Comparison of ENCODE assay signal across 1 cellular context in the genomic region with DNA sequence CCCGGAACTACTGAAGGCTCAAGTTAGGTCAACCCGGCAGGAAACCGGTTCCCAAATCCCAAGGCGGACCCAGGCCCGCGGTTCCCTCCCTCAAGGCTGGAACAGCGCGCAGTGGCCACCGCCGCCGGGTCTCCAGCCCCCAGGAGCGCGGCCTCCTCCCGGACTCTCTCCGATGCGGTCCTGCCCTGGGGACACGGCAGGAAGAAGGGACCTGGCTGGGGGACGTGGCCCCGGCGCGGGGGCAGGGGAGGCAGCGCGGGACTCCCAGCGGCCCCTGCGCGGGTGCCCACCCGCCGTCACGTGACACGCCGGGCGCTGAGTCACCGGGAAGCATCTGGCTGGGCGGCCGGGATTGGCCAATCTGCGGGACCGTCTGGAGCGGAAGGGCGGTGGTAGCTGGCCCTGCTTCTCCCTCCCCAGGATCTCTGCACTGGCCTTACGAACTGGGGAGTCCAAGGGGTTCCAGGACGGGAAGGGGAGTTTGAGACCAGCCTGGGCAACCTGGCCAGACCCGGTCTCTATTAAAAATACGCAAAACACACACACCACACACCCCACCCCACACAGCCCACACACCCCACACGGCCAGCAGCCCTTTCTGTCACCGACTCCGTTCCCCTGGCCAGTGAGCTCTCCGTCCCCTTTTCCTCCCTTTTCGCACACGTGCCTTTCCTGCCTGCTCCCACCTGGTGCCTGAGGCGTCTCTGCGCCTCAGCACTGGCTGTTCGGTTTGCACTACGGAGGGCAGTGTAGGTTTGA.
TF ChIP-seq lines count a peak whose summit lies in the region.

No MANE protein-coding gene starts in this region.

TF ChIP-seq in WTC11, 78 proteins besides CTCF, POLR2A, EP300 and RAD21 (continued from another document and continues in another):
- TF ChIP-seq GABPB1 (CRISPR knock-in tag; IDR thresholded peaks at IDR 0.05) (0 out of 2 replicates have a peak, but pooled peaks have one; percentile 64), MXD4 (CRISPR knock-in tag; IDR thresholded peaks at IDR 0.05; ENCODE audit: borderline replicate concordance) (no peak), TP53 (CRISPR knock-in tag; IDR thresholded peaks at IDR 0.05) (no peak), FOXP1 (CRISPR knock-in tag; IDR thresholded peaks at IDR 0.05; ENCODE audit: borderline replicate concordance) (no peak; the same call in 1 of the 2 replicates), ZBTB21 (CRISPR knock-in tag; IDR thresholded peaks at IDR 0.05; ENCODE audit: borderline replicate concordance) (no peak), ATF6 (CRISPR knock-in tag; IDR thresholded peaks at IDR 0.05) (no peak), NFE2L1 (CRISPR knock-in tag; IDR thresholded peaks at IDR 0.05) (peak; percentile 62; the same call in 1 of the 2 replicates), ZSCAN18 (CRISPR knock-in tag; IDR thresholded peaks at IDR 0.05) (no peak), RELA (CRISPR knock-in tag; IDR thresholded peaks at IDR 0.05; ENCODE audit: borderline replicate concordance) (no peak), E2F1 (CRISPR knock-in tag; IDR thresholded peaks at IDR 0.05) (peak; percentile 19; the same call in 1 of the 2 replicates), ZNF396 (CRISPR knock-in tag; IDR thresholded peaks at IDR 0.05; ENCODE audit: borderline replicate concordance) (no peak), CREM (CRISPR knock-in tag; IDR thresholded peaks at IDR 0.05) (no peak), TEAD1 (CRISPR knock-in tag; IDR thresholded peaks at IDR 0.05) (no peak), IRF2 (CRISPR knock-in tag; IDR thresholded peaks at IDR 0.05; ENCODE audit: borderline replicate concordance, low read depth) (no peak), HMGXB4 (CRISPR knock-in tag; IDR thresholded peaks at IDR 0.05) (peak; percentile 62; the same call in 1 of the 2 replicates), EMX1 (CRISPR knock-in tag; IDR thresholded peaks at IDR 0.05) (no peak), RORB (CRISPR knock-in tag; IDR thresholded peaks at IDR 0.05) (no peak), ZNF121 (CRISPR knock-in tag; IDR thresholded peaks at IDR 0.05) (no peak; the same call in 1 of the 2 replicates), FOXJ3 (CRISPR knock-in tag; IDR thresholded peaks at IDR 0.05; ENCODE audit: borderline replicate concordance) (no peak)
- TF ChIP-seq, protein P1, sequence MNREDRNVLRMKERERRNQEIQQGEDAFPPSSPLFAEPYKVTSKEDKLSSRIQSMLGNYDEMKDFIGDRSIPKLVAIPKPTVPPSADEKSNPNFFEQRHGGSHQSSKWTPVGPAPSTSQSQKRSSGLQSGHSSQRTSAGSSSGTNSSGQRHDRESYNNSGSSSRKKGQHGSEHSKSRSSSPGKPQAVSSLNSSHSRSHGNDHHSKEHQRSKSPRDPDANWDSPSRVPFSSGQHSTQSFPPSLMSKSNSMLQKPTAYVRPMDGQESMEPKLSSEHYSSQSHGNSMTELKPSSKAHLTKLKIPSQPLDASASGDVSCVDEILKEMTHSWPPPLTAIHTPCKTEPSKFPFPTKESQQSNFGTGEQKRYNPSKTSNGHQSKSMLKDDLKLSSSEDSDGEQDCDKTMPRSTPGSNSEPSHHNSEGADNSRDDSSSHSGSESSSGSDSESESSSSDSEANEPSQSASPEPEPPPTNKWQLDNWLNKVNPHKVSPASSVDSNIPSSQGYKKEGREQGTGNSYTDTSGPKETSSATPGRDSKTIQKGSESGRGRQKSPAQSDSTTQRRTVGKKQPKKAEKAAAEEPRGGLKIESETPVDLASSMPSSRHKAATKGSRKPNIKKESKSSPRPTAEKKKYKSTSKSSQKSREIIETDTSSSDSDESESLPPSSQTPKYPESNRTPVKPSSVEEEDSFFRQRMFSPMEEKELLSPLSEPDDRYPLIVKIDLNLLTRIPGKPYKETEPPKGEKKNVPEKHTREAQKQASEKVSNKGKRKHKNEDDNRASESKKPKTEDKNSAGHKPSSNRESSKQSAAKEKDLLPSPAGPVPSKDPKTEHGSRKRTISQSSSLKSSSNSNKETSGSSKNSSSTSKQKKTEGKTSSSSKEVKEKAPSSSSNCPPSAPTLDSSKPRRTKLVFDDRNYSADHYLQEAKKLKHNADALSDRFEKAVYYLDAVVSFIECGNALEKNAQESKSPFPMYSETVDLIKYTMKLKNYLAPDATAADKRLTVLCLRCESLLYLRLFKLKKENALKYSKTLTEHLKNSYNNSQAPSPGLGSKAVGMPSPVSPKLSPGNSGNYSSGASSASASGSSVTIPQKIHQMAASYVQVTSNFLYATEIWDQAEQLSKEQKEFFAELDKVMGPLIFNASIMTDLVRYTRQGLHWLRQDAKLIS (CRISPR knock-in tag; IDR thresholded peaks at IDR 0.05; ENCODE audit: borderline replicate concordance): no peak
- TF ChIP-seq, protein P2, sequence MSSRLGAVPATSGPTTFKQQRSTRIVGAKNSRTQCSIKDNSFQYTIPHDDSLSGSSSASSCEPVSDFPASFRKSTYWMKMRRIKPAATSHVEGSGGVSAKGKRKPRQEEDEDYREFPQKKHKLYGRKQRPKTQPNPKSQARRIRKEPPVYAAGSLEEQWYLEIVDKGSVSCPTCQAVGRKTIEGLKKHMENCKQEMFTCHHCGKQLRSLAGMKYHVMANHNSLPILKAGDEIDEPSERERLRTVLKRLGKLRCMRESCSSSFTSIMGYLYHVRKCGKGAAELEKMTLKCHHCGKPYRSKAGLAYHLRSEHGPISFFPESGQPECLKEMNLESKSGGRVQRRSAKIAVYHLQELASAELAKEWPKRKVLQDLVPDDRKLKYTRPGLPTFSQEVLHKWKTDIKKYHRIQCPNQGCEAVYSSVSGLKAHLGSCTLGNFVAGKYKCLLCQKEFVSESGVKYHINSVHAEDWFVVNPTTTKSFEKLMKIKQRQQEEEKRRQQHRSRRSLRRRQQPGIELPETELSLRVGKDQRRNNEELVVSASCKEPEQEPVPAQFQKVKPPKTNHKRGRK (CRISPR knock-in tag; IDR thresholded peaks at IDR 0.05; ENCODE audit: borderline replicate concordance): no peak
- TF ChIP-seq, protein P3, sequence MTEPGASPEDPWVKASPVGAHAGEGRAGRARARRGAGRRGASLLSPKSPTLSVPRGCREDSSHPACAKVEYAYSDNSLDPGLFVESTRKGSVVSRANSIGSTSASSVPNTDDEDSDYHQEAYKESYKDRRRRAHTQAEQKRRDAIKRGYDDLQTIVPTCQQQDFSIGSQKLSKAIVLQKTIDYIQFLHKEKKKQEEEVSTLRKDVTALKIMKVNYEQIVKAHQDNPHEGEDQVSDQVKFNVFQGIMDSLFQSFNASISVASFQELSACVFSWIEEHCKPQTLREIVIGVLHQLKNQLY (CRISPR knock-in tag; IDR thresholded peaks at IDR 0.05): no peak
- TF ChIP-seq, protein P4, sequence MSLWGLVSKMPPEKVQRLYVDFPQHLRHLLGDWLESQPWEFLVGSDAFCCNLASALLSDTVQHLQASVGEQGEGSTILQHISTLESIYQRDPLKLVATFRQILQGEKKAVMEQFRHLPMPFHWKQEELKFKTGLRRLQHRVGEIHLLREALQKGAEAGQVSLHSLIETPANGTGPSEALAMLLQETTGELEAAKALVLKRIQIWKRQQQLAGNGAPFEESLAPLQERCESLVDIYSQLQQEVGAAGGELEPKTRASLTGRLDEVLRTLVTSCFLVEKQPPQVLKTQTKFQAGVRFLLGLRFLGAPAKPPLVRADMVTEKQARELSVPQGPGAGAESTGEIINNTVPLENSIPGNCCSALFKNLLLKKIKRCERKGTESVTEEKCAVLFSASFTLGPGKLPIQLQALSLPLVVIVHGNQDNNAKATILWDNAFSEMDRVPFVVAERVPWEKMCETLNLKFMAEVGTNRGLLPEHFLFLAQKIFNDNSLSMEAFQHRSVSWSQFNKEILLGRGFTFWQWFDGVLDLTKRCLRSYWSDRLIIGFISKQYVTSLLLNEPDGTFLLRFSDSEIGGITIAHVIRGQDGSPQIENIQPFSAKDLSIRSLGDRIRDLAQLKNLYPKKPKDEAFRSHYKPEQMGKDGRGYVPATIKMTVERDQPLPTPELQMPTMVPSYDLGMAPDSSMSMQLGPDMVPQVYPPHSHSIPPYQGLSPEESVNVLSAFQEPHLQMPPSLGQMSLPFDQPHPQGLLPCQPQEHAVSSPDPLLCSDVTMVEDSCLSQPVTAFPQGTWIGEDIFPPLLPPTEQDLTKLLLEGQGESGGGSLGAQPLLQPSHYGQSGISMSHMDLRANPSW (CRISPR knock-in tag; conservative IDR thresholded peaks at IDR 0.05; ENCODE audit: low read depth): no peak
- TF ChIP-seq, protein P5, sequence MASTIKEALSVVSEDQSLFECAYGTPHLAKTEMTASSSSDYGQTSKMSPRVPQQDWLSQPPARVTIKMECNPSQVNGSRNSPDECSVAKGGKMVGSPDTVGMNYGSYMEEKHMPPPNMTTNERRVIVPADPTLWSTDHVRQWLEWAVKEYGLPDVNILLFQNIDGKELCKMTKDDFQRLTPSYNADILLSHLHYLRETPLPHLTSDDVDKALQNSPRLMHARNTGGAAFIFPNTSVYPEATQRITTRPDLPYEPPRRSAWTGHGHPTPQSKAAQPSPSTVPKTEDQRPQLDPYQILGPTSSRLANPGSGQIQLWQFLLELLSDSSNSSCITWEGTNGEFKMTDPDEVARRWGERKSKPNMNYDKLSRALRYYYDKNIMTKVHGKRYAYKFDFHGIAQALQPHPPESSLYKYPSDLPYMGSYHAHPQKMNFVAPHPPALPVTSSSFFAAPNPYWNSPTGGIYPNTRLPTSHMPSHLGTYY (CRISPR knock-in tag; IDR thresholded peaks at IDR 0.05): no peak
- TF ChIP-seq, protein P6, sequence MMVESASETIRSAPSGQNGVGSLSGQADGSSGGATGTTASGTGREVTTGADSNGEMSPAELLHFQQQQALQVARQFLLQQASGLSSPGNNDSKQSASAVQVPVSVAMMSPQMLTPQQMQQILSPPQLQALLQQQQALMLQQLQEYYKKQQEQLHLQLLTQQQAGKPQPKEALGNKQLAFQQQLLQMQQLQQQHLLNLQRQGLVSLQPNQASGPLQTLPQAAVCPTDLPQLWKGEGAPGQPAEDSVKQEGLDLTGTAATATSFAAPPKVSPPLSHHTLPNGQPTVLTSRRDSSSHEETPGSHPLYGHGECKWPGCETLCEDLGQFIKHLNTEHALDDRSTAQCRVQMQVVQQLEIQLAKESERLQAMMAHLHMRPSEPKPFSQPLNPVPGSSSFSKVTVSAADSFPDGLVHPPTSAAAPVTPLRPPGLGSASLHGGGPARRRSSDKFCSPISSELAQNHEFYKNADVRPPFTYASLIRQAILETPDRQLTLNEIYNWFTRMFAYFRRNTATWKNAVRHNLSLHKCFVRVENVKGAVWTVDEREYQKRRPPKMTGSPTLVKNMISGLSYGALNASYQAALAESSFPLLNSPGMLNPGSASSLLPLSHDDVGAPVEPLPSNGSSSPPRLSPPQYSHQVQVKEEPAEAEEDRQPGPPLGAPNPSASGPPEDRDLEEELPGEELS (CRISPR knock-in tag; IDR thresholded peaks at IDR 0.05): 0 out of 2 replicates have a peak, but pooled peaks have one; percentile 39
- TF ChIP-seq, protein P7, sequence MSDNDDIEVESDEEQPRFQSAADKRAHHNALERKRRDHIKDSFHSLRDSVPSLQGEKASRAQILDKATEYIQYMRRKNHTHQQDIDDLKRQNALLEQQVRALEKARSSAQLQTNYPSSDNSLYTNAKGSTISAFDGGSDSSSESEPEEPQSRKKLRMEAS (CRISPR knock-in tag; IDR thresholded peaks at IDR 0.05): peak; percentile 66
- TF ChIP-seq, protein P8, sequence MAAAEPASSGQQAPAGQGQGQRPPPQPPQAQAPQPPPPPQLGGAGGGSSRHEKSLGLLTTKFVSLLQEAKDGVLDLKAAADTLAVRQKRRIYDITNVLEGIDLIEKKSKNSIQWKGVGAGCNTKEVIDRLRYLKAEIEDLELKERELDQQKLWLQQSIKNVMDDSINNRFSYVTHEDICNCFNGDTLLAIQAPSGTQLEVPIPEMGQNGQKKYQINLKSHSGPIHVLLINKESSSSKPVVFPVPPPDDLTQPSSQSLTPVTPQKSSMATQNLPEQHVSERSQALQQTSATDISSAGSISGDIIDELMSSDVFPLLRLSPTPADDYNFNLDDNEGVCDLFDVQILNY (CRISPR knock-in tag; IDR thresholded peaks at IDR 0.05): 0 out of 2 replicates have a peak, but pooled peaks have one; percentile 63
